Comparison of ENCODE assay signal across 1 cellular context in genomic region chr2:199434555-199434954, GRCh38.
TF ChIP-seq lines count a peak whose summit lies in the region.

No MANE protein-coding gene starts in this region.

TF ChIP-seq in HCT116, 20 proteins besides CTCF, POLR2A, EP300 and RAD21 (continued from another document):
- TF ChIP-seq FOSL1 (IDR thresholded peaks at IDR 0.05; ENCODE audit: low read depth), result no peak
- no peak for TF ChIP-seq REST (IDR thresholded peaks at IDR 0.05; ENCODE audit: low read depth)
- no peak for TF ChIP-seq EGR1 (IDR thresholded peaks at IDR 0.05; ENCODE audit: low read depth)
- TF ChIP-seq SIN3A (IDR thresholded peaks at IDR 0.05; ENCODE audit: low read depth), result no peak
- no peak for TF ChIP-seq EZH2 (IDR thresholded peaks at IDR 0.05)
- TF ChIP-seq ZBTB33 (IDR thresholded peaks at IDR 0.05; ENCODE audit: extremely low read depth, insufficient replicate concordance, low read length), result no peak
- no peak for TF ChIP-seq ZFX (IDR thresholded peaks at IDR 0.05)
- no peak for TF ChIP-seq SP1 (IDR thresholded peaks at IDR 0.05; ENCODE audit: low read depth)
- TF ChIP-seq YY1 (IDR thresholded peaks at IDR 0.05; ENCODE audit: extremely low read depth, insufficient replicate concordance, low read depth, low read length), result no peak
- no peak for TF ChIP-seq CEBPB (IDR thresholded peaks at IDR 0.05; ENCODE audit: low read depth)
- no peak for TF ChIP-seq TCF7L2 (IDR thresholded peaks at IDR 0.05; ENCODE audit: borderline replicate concordance, extremely low read depth, insufficient read depth, insufficient read length)
